ENCODE assay signal across 24 cellular contexts in genomic region chr2:117972466-117973123, GRCh38. TPM values are rescaled to one million over a fixed set of nuclear protein-coding genes. Genes with fewer than 3 reads are reported as not detected.
DNase-seq lines count a peak whose midpoint lies in the region; ATAC-seq and TF ChIP-seq lines count a peak whose summit lies in the region.
"Had no signal": no experiment of that assay in that cellular context is flagged by ENCODE, and none has a peak within 500 bp of the region (broad histone marks: within the 10 kb centered on the region; RNA-seq: fewer than 3 reads in every experiment).

No MANE protein-coding gene starts in this region.

- peaks cover 2% of the 10 kb centered on the region for H3K27me3 Mint-ChIP-seq in endothelial cell (ENCODE audit: unreplicated experiment)
- H3K27me3 Mint-ChIP-seq: activated CD4-positive, alpha-beta T cell treated with anti-CD3 and anti-CD28 coated beads for 36 hours; activated naive CD8-positive, alpha-beta T cell treated with anti-CD3 and anti-CD28 coated beads for 36 hours; activated T-helper 17 cell treated with anti-CD3 and anti-CD28 coated beads, Interleukin-2, amount 50 U/mL, for 72 hours; brain; memory B cell; progenitor cell of endocrine pancreas; T-cell had no signal

- H3K9me3 Mint-ChIP-seq in endothelial cell (ENCODE audit: unreplicated experiment): no peaks in the 10 kb centered on the region
- H3K9me3 Mint-ChIP-seq: activated naive CD8-positive, alpha-beta T cell treated with anti-CD3 and anti-CD28 coated beads for 36 hours; activated T-helper 17 cell treated with anti-CD3 and anti-CD28 coated beads, Interleukin-2, amount 50 U/mL, for 72 hours; brain; memory B cell; nephron; T-cell had no signal

- H3K27ac ChIP-seq in RWPE2 (ENCODE audit: poor library complexity, severe bottlenecking): peak overlapping the region; percentile 65
- peak overlapping the region; percentile 67 for H3K27ac ChIP-seq in osteoblast (ENCODE audit: low read depth, low read length)
- H3K27ac ChIP-seq: gastroesophageal sphincter, stomach, transverse colon had no signal

- H3K36me3 ChIP-seq in RWPE2 (ENCODE audit: low read depth): peaks cover 73% of the 10 kb centered on the region
- H3K36me3 ChIP-seq in osteoblast (ENCODE audit: insufficient read depth, low read length): peaks cover 50% of the 10 kb centered on the region
- H3K36me3 ChIP-seq: BE2C had no signal

- H3K4me1 ChIP-seq in RWPE2 (ENCODE audit: insufficient read depth, poor library complexity, severe bottlenecking) (peaks cover 9% of the 10 kb centered on the region), osteoblast (ENCODE audit: insufficient read depth, low read length) (peaks cover 12% of the 10 kb centered on the region)
- H3K4me1 ChIP-seq: BE2C, gastroesophageal sphincter, stomach, transverse colon had no signal

- H2AFZ ChIP-seq in osteoblast (ENCODE audit: low read length): peak overlapping the region; percentile 20

- H3K79me2 ChIP-seq in osteoblast (ENCODE audit: insufficient read depth, low read length): peaks cover 9% of the 10 kb centered on the region

- H3K4me3 ChIP-seq in RWPE2 (ENCODE audit: severe bottlenecking): no peak overlapping the region
- no peak overlapping the region for H3K4me3 ChIP-seq in osteoblast (ENCODE audit: insufficient read depth, low read length)
- H3K4me3 ChIP-seq: gastroesophageal sphincter, stomach, transverse colon had no signal

- peak overlapping the region; percentile 25 for H3K27ac Mint-ChIP-seq in endothelial cell (ENCODE audit: unreplicated experiment)
- H3K27ac Mint-ChIP-seq: activated CD4-positive, alpha-beta T cell treated with anti-CD3 and anti-CD28 coated beads for 36 hours; activated naive CD8-positive, alpha-beta T cell treated with anti-CD3 and anti-CD28 coated beads for 36 hours; activated T-helper 17 cell treated with anti-CD3 and anti-CD28 coated beads, Interleukin-2, amount 50 U/mL, for 72 hours; brain; memory B cell; nephron; progenitor cell of endocrine pancreas; T-cell had no signal

- TF ChIP-seq CTCF in RWPE2 (IDR thresholded peaks at IDR 0.05; ENCODE audit: poor library complexity, severe bottlenecking) (peak; percentile 14), endothelial cell (IDR thresholded peaks at IDR 0.05; ENCODE audit: unreplicated experiment) (no peak), osteoblast (IDR thresholded peaks at IDR 0.05; ENCODE audit: extremely low read depth, low read depth, low read length) (no peak)

- peak; percentile 54 for DNase-seq in ELR (ENCODE audit: low read depth)
- DNase-seq in RWPE2 (ENCODE audit: low spot score): no peak
- DNase-seq in endothelial cell (ENCODE audit: low spot score): no peak
- DNase-seq in osteoblast (ENCODE audit: insufficient read length, low spot score, missing footprints): no peak
- no peak for DNase-seq in left colon
- DNase-seq in germinal center (ENCODE audit: low spot score): no peak
- DNase-seq: activated CD4-positive, alpha-beta T cell treated with anti-CD3 and anti-CD28 coated beads for 36 hours; activated naive CD8-positive, alpha-beta T cell treated with anti-CD3 and anti-CD28 coated beads for 36 hours; BE2C; DMS79 treated with DMSO at 0.1 percent for 48 hours; NCI-H146; NCI-H748 treated with DMSO at 0.1 percent for 48 hours; Right ventricle myocardium superior; stomach; T-cell; transverse colon had no signal

- peaks cover 45% of the 10 kb centered on the region for H3K36me3 Mint-ChIP-seq in endothelial cell (ENCODE audit: low read depth, unreplicated experiment)

- intact Hi-C loops in left colon (cut with DNase I, micrococcal nuclease): no loop called here

- H3K4me3 Mint-ChIP-seq in endothelial cell (ENCODE audit: unreplicated experiment): peak overlapping the region; percentile 70
- H3K4me3 Mint-ChIP-seq: activated CD4-positive, alpha-beta T cell treated with anti-CD3 and anti-CD28 coated beads for 36 hours; activated naive CD8-positive, alpha-beta T cell treated with anti-CD3 and anti-CD28 coated beads for 36 hours; activated T-helper 17 cell treated with anti-CD3 and anti-CD28 coated beads, Interleukin-2, amount 50 U/mL, for 72 hours; brain; memory B cell; nephron; T-cell had no signal

- no peaks in the 10 kb centered on the region for H3K9me3 ChIP-seq in RWPE2 (ENCODE audit: severe bottlenecking)
- no peaks in the 10 kb centered on the region for H3K9me3 ChIP-seq in osteoblast (ENCODE audit: low read depth, low read length)
- H3K9me3 ChIP-seq: BE2C, gastroesophageal sphincter, stomach, transverse colon had no signal

- no peak overlapping the region for H3K4me2 ChIP-seq in osteoblast (ENCODE audit: insufficient read depth, low read length)

- H4K20me1 ChIP-seq in osteoblast (ENCODE audit: insufficient read depth, low read length): no peaks in the 10 kb centered on the region

- H3K4me1 Mint-ChIP-seq in endothelial cell (ENCODE audit: unreplicated experiment): peaks cover 21% of the 10 kb centered on the region
- H3K4me1 Mint-ChIP-seq: activated CD4-positive, alpha-beta T cell treated with anti-CD3 and anti-CD28 coated beads for 36 hours; activated naive CD8-positive, alpha-beta T cell treated with anti-CD3 and anti-CD28 coated beads for 36 hours; activated T-helper 17 cell treated with anti-CD3 and anti-CD28 coated beads, Interleukin-2, amount 50 U/mL, for 72 hours; brain; T-cell had no signal

- H3K27me3 ChIP-seq in RWPE2 (ENCODE audit: insufficient read depth, poor library complexity, severe bottlenecking) (no peaks in the 10 kb centered on the region), osteoblast (ENCODE audit: insufficient read depth, low read length) (no peaks in the 10 kb centered on the region)
- H3K27me3 ChIP-seq: BE2C, gastroesophageal sphincter, stomach, transverse colon had no signal

- peak; percentile 85 for ATAC-seq in RWPE2 (ENCODE audit: low read depth)
- no peak for ATAC-seq in left colon
- no peak for ATAC-seq in GM21381 (IDR thresholded peaks at IDR 0.05; ENCODE audit: unreplicated experiment)
- no peak for ATAC-seq in GM18517 (IDR thresholded peaks at IDR 0.05; ENCODE audit: unreplicated experiment)
- ATAC-seq: activated CD4-positive, alpha-beta T cell treated with anti-CD3 and anti-CD28 coated beads for 36 hours; activated T-helper 17 cell treated with anti-CD3 and anti-CD28 coated beads, Interleukin-2, amount 50 U/mL, for 72 hours; gastroesophageal sphincter; T-cell had no signal

RNA-seq across cellular contexts. Expression of gene CCDC93, which starts 41.3 kb away (rescaled TPM):
- total RNA-seq in endothelial cell (ENCODE audit: unreplicated experiment): 64.5 TPM
- total RNA-seq in osteoblast: 40.5 and 47.7 TPM in 2 replicates
- 10 to 100 TPM; 41.7 to 44.3 TPM for total RNA-seq in left colon
